Comparison of ENCODE assay signal across 8 cellular contexts in genomic region chr22:40898850-40899357, GRCh38. TPM values are rescaled to one million over a fixed set of nuclear protein-coding genes. Genes with fewer than 3 reads are reported as not detected.
DNase-seq lines count a peak whose midpoint lies in the region; ATAC-seq and TF ChIP-seq lines count a peak whose summit lies in the region.

No MANE protein-coding gene starts in this region.

- H3K27ac Mint-ChIP-seq in activated T-helper 17 cell treated with anti-CD3 and anti-CD28 coated beads, Interleukin-2, amount 50 U/mL, for 72 hours = peak overlapping the region; percentile 71

- no peaks in the 10 kb centered on the region for H3K36me3 Mint-ChIP-seq in activated T-helper 17 cell treated with anti-CD3 and anti-CD28 coated beads, Interleukin-2, amount 50 U/mL, for 72 hours (ENCODE audit: low read depth)

- intact Hi-C loops in left cardiac atrium (cut with DNase I) = no loop called here

- H3F3A ChIP-seq in smooth muscle cell (ENCODE audit: low read depth) = no peaks in the 10 kb centered on the region

- H3K9me3 Mint-ChIP-seq in activated T-helper 17 cell treated with anti-CD3 and anti-CD28 coated beads, Interleukin-2, amount 50 U/mL, for 72 hours = no peaks in the 10 kb centered on the region

- TF ChIP-seq CTCF in C4-2B (conservative IDR thresholded peaks at IDR 0.05) = peak; percentile 78
- TF ChIP-seq CTCF in smooth muscle cell (IDR thresholded peaks at IDR 0.05; ENCODE audit: borderline replicate concordance, insufficient read depth, poor library complexity, severe bottlenecking) = peak; percentile 74

- no peaks in the 10 kb centered on the region for H3K27me3 Mint-ChIP-seq in activated T-helper 17 cell treated with anti-CD3 and anti-CD28 coated beads, Interleukin-2, amount 50 U/mL, for 72 hours

- H3K27ac ChIP-seq in C4-2B (no peak overlapping the region), smooth muscle cell (ENCODE audit: low read depth) (no peak overlapping the region)

- H3K27me3 ChIP-seq in smooth muscle cell (ENCODE audit: low read depth) = no peaks in the 10 kb centered on the region

- no peak overlapping the region for H3K4me3 ChIP-seq in smooth muscle cell

- no peaks in the 10 kb centered on the region for H3K9me3 ChIP-seq in smooth muscle cell (replicated peaks; ENCODE audit: low read depth)

- H3K9ac ChIP-seq in smooth muscle cell (ENCODE audit: low read depth) = no peak overlapping the region

- H2AFZ ChIP-seq in smooth muscle cell (ENCODE audit: low read depth) = no peak overlapping the region

- no peaks in the 10 kb centered on the region for H3K36me3 ChIP-seq in smooth muscle cell (ENCODE audit: low read depth)

- H3K4me1 ChIP-seq in smooth muscle cell (ENCODE audit: low read depth) = no peaks in the 10 kb centered on the region

- no peaks in the 10 kb centered on the region for H4K20me1 ChIP-seq in smooth muscle cell (ENCODE audit: low read depth)

- DNase-seq in GM19238 (ENCODE audit: insufficient read length, low spot score) (peak; percentile 15), NCI-H446 treated with DMSO at 0.1 percent for 48 hours (lab: John Stamatoyannopoulos, UW) (peak; percentile 50), left cardiac atrium (no peak), smooth muscle cell (lab: John Stamatoyannopoulos, UW; ENCODE audit: unreplicated experiment) (no peak)

- ATAC-seq in activated T-helper 17 cell treated with anti-CD3 and anti-CD28 coated beads, Interleukin-2, amount 50 U/mL, for 72 hours (replicated peaks) = peak; percentile 93
- ATAC-seq in left cardiac atrium (peak; percentile 53), HG03108 (IDR thresholded peaks at IDR 0.05; ENCODE audit: unreplicated experiment) (no peak), GM21381 (IDR thresholded peaks at IDR 0.05; ENCODE audit: unreplicated experiment) (no peak)

- no peaks in the 10 kb centered on the region for H3K79me2 ChIP-seq in smooth muscle cell (ENCODE audit: low read depth)

- peak overlapping the region; percentile 70 for H3K4me3 Mint-ChIP-seq in activated T-helper 17 cell treated with anti-CD3 and anti-CD28 coated beads, Interleukin-2, amount 50 U/mL, for 72 hours

- peaks cover 10% of the 10 kb centered on the region for H3K4me1 Mint-ChIP-seq in activated T-helper 17 cell treated with anti-CD3 and anti-CD28 coated beads, Interleukin-2, amount 50 U/mL, for 72 hours

- H3K4me2 ChIP-seq in smooth muscle cell = no peak overlapping the region

- 51% methylated on average over 3 of the region's 3 CpGs for WGBS in smooth muscle cell (ENCODE audit: low lambda C conversion rate)

RNA-seq across cellular contexts. Expression of gene DNAJB7, which starts 37.0 kb away (rescaled TPM):
- not detected for total RNA-seq in activated T-helper 17 cell treated with anti-CD3 and anti-CD28 coated beads, Interleukin-2, amount 50 U/mL, for 72 hours
- total RNA-seq in left cardiac atrium (not detected), smooth muscle cell (not detected in 2 replicates)
- 0.26 TPM in 1 of 2 replicates, not detected in the other for polyA plus RNA-seq in smooth muscle cell

RNA-seq across cellular contexts. Expression of gene XPNPEP3, which starts 42.0 kb away (rescaled TPM):
- total RNA-seq in activated T-helper 17 cell treated with anti-CD3 and anti-CD28 coated beads, Interleukin-2, amount 50 U/mL, for 72 hours = 10 to 100 TPM; 11.9 to 15.7 TPM
- total RNA-seq in left cardiac atrium (10 to 100 TPM; 18.5 to 21.2 TPM), smooth muscle cell (9.8 and 12.3 TPM in 2 replicates)
- polyA plus RNA-seq in smooth muscle cell = 3.9 and 5.3 TPM in 2 replicates

RNA-seq across cellular contexts. Expression of gene ST13, which starts 42.5 kb away (rescaled TPM):
- total RNA-seq in activated T-helper 17 cell treated with anti-CD3 and anti-CD28 coated beads, Interleukin-2, amount 50 U/mL, for 72 hours = 100 to 1,000 TPM; 224 to 229 TPM
- total RNA-seq in left cardiac atrium (100 to 1,000 TPM; 168 to 171 TPM), smooth muscle cell (118 and 128 TPM in 2 replicates)
- polyA plus RNA-seq in smooth muscle cell = 129 and 146 TPM in 2 replicates

RNA-seq across cellular contexts. Expression of gene RBX1, which starts 52.3 kb away (rescaled TPM):
- total RNA-seq in activated T-helper 17 cell treated with anti-CD3 and anti-CD28 coated beads, Interleukin-2, amount 50 U/mL, for 72 hours = 10 to 100 TPM; 70.8 to 93.0 TPM
- 10 to 100 TPM; 59.3 to 61.4 TPM for total RNA-seq in left cardiac atrium
- total RNA-seq in smooth muscle cell = 98.0 and 127 TPM in 2 replicates
- polyA plus RNA-seq in smooth muscle cell = 276 and 277 TPM in 2 replicates

Comparison
In these comparisons a context has a peak if more than half of its experiments do, and no peak if none do; other contexts are left out.
1. DNase-seq: peak in GM19238 (single experiment) and NCI-H446 treated with DMSO at 0.1 percent for 48 hours (single experiment); none in left cardiac atrium (single experiment) and smooth muscle cell (single experiment).
2. ATAC-seq: peak in activated T-helper 17 cell treated with anti-CD3 and anti-CD28 coated beads, Interleukin-2, amount 50 U/mL, for 72 hours (single experiment) and left cardiac atrium (2 of 2); none in HG03108 (single experiment) and GM21381 (single experiment).